8 cellular contexts compared by ENCODE assay signal in the genomic region with DNA sequence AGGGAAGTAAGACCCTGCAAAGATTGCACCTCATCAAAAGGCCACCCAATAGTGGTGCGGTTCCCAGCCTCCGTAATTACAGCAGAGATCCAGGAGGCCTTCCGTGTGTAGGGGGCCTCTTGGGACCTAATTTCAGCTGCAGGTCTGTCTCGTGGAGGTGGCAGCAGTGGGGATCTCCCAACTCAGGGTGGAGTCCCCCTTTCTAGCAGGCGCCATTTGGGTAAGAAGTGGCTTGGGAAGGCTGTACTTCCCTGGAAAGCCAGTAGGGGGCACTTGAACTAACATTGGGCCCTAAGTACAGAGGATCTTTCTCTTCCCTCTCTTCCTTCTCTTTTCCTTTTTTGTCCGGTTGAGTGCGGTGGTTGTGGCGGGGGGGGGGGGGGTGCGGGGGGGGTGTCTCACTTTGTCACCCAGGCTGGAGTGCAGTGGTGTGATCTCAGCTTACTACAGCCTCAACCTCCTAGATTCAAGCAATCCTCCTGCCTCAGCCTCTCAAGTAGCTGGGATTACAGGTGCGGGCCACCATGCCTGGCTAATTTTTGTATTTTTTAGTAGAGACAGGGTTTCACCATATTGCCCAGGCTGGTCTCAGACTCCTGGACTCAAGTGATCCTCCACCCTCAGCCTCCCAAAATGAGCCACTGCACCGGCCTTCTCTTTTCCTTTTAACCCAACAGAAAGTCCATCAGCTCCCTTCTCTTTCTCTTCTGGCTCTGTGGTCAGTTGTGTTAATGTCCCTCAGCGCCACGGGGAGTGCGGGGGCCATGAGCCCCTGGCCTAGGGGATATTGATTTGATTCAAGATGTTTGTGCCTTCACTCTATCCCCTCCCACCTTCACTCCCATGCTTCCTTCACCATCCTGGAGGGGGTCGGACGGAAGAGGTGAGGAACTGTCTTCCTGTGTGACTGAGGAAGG. TPM values are rescaled to one million over a fixed set of nuclear protein-coding genes. Genes with fewer than 3 reads are reported as not detected.
A peak's percentile ranks its signal among the peaks of the same experiment; 100 is the strongest.
DNase-seq lines count a peak whose midpoint lies in the region; ATAC-seq, FAIRE-seq and TF ChIP-seq lines count a peak whose summit lies in the region.

No MANE protein-coding gene starts in this region.

- TF ChIP-seq CTCF in left lung (IDR thresholded peaks at IDR 0.05): peak; percentile 27 to 58
- TF ChIP-seq CTCF in prostate gland (IDR thresholded peaks at IDR 0.05): no peak

- H3K36me3 Mint-ChIP-seq in CD4-positive, CD25-positive, alpha-beta regulatory T cell: peaks cover 16% of the 10 kb centered on the region
- peaks cover 37% of the 10 kb centered on the region for H3K36me3 Mint-ChIP-seq in activated CD4-positive, alpha-beta memory T cell treated with anti-CD3 and anti-CD28 coated beads for 36 hours

- H3K4me3 ChIP-seq in CD4-positive, CD25-positive, alpha-beta regulatory T cell (ENCODE audit: low read depth, low read length): no peak overlapping the region
- H3K4me3 ChIP-seq in left lung: no peak overlapping the region
- H3K4me3 ChIP-seq in prostate gland: no peak overlapping the region

- POLR2A ChIA-PET in activated CD4-positive, alpha-beta memory T cell treated with anti-CD3 and anti-CD28 coated beads for 36 hours (lab: Charles Lee): no interaction called here

- intact Hi-C loops in activated CD4-positive, alpha-beta memory T cell treated with anti-CD3 and anti-CD28 coated beads for 36 hours (cut with micrococcal nuclease): loop anchor here (10.0 kb wide), 1 partner anchor 250 kb away; no protein-coding TSS in a partner anchor
- intact Hi-C loops in left lung (cut with DNase I): loop anchor here (5.0 to 10.0 kb wide), 2 partner anchors 410 to 413 kb away; no protein-coding TSS in a partner anchor
- intact Hi-C loops in prostate gland (cut with DNase I): no loop called here

- no peak for ATAC-seq in CD4-positive, CD25-positive, alpha-beta regulatory T cell (ENCODE audit: low read depth in 2 of 2)
- ATAC-seq in left lung: no peak

- H3K4me1 Mint-ChIP-seq in CD4-positive, CD25-positive, alpha-beta regulatory T cell: peaks cover 9 to 25% (median 17%) of the 10 kb centered on the region in 4 donors
- peaks cover 25% of the 10 kb centered on the region for H3K4me1 Mint-ChIP-seq in activated CD4-positive, alpha-beta memory T cell treated with anti-CD3 and anti-CD28 coated beads for 36 hours (ENCODE audit: low read depth)

- H3K4me1 ChIP-seq in CD4-positive, CD25-positive, alpha-beta regulatory T cell (ENCODE audit: control insufficient read depth, insufficient read depth, low read length, poor library complexity, severe bottlenecking): peaks cover 22% of the 10 kb centered on the region
- H3K4me1 ChIP-seq in left lung (peaks cover 0 to 6% of the 10 kb centered on the region in 2 donors), prostate gland (replicated peaks) (no peaks in the 10 kb centered on the region)

- peak; percentile 47 for FAIRE-seq in GM19239 (lab: Jason Lieb, UNC)

- H3K27me3 ChIP-seq in CD4-positive, CD25-positive, alpha-beta regulatory T cell (ENCODE audit: control insufficient read depth, insufficient read depth, low read length): no peaks in the 10 kb centered on the region
- H3K27me3 ChIP-seq in left lung (no peaks in the 10 kb centered on the region), prostate gland (replicated peaks; ENCODE audit: insufficient read depth) (no peaks in the 10 kb centered on the region)

- peak in 2 of 3 donors; percentile 3 to 58 for DNase-seq in CD4-positive, CD25-positive, alpha-beta regulatory T cell
- DNase-seq in GM19239 (ENCODE audit: insufficient read length, low spot score) (no peak), left lung (no peak), GOT3 (lab: John Stamatoyannopoulos, UW) (no peak), prostate gland (ENCODE audit: low spot score) (no peak), NCI-H187 (lab: John Stamatoyannopoulos, UW) (no peak), GM19238 (ENCODE audit: insufficient read length, low spot score) (no peak)
- peak; percentile 59 for DNase-seq in activated CD4-positive, alpha-beta memory T cell treated with anti-CD3 and anti-CD28 coated beads for 36 hours

- CTCF ChIA-PET in activated CD4-positive, alpha-beta memory T cell treated with anti-CD3 and anti-CD28 coated beads for 36 hours (lab: Charles Lee): interaction anchor here (0.6 to 8.3 kb wide), 8 partner anchors 9 to 417 kb away, joined by 3 to 163 read pairs (median 12); a partner anchor contains a TSS

- WGBS in prostate gland: 83% methylated on average over 16 of the region's 16 CpGs

- no peak for TF ChIP-seq POLR2A in prostate gland (IDR thresholded peaks at IDR 0.05)

- H3K27ac ChIP-seq in CD4-positive, CD25-positive, alpha-beta regulatory T cell (ENCODE audit: insufficient read depth, low read length, poor library complexity, severe bottlenecking): no peak overlapping the region
- H3K27ac ChIP-seq in left lung: no peak overlapping the region
- no peak overlapping the region for H3K27ac ChIP-seq in prostate gland

- peak overlapping the region in 2 of 3 donors; percentile 65 to 73 for H3K27ac Mint-ChIP-seq in CD4-positive, CD25-positive, alpha-beta regulatory T cell
- H3K27ac Mint-ChIP-seq in activated CD4-positive, alpha-beta memory T cell treated with anti-CD3 and anti-CD28 coated beads for 36 hours: no peak overlapping the region

- H3K9me3 Mint-ChIP-seq in CD4-positive, CD25-positive, alpha-beta regulatory T cell: no peaks in the 10 kb centered on the region
- H3K9me3 Mint-ChIP-seq in activated CD4-positive, alpha-beta memory T cell treated with anti-CD3 and anti-CD28 coated beads for 36 hours: no peaks in the 10 kb centered on the region

- peak overlapping the region in 3 of 4 donors; percentile 22 to 77 (median 43) for H3K4me3 Mint-ChIP-seq in CD4-positive, CD25-positive, alpha-beta regulatory T cell
- no peak overlapping the region for H3K4me3 Mint-ChIP-seq in activated CD4-positive, alpha-beta memory T cell treated with anti-CD3 and anti-CD28 coated beads for 36 hours

- H3K36me3 ChIP-seq in CD4-positive, CD25-positive, alpha-beta regulatory T cell (ENCODE audit: control insufficient read depth, insufficient read depth, low read length): peaks cover 18% of the 10 kb centered on the region
- H3K36me3 ChIP-seq in left lung: peaks cover 0 to 28% of the 10 kb centered on the region in 2 donors
- H3K36me3 ChIP-seq in prostate gland: no peaks in the 10 kb centered on the region

- H3K9me3 ChIP-seq in CD4-positive, CD25-positive, alpha-beta regulatory T cell (ENCODE audit: control insufficient read depth in 2 of 2, low read length in 2 of 2): no peaks in the 10 kb centered on the region
- H3K9me3 ChIP-seq in left lung (no peaks in the 10 kb centered on the region), prostate gland (no peaks in the 10 kb centered on the region)

- H3K27me3 Mint-ChIP-seq in CD4-positive, CD25-positive, alpha-beta regulatory T cell: no peaks in the 10 kb centered on the region
- no peaks in the 10 kb centered on the region for H3K27me3 Mint-ChIP-seq in activated CD4-positive, alpha-beta memory T cell treated with anti-CD3 and anti-CD28 coated beads for 36 hours

RNA-seq across cellular contexts. Expression of a gene that starts 32.0 kb away (rescaled TPM):
- total RNA-seq in CD4-positive, CD25-positive, alpha-beta regulatory T cell: 9.2 TPM
- 1 to 10 TPM; 1.2 to 6.4 (median 3.2) TPM for polyA plus RNA-seq in CD4-positive, CD25-positive, alpha-beta regulatory T cell
- total RNA-seq in activated CD4-positive, alpha-beta memory T cell treated with anti-CD3 and anti-CD28 coated beads for 36 hours: 10 to 100 TPM; 39.9 to 42.4 TPM
- total RNA-seq in left lung (10 to 100 TPM in 1 of 2 donors, 1 to 10 TPM in 1; 9.9 to 10.6 TPM), prostate gland (10 to 100 TPM in 1 of 2 donors, 1 to 10 TPM in 1; 9.1 to 24.4 TPM)

RNA-seq across cellular contexts. Expression of a gene that starts 32.0 kb away (rescaled TPM):
- total RNA-seq in CD4-positive, CD25-positive, alpha-beta regulatory T cell: 16.9 TPM
- polyA plus RNA-seq in CD4-positive, CD25-positive, alpha-beta regulatory T cell: 10 to 100 TPM; 50.5 to 83.0 (median 55.6) TPM
- total RNA-seq in activated CD4-positive, alpha-beta memory T cell treated with anti-CD3 and anti-CD28 coated beads for 36 hours: 10 to 100 TPM; 19.2 to 20.3 TPM
- total RNA-seq in left lung (10 to 100 TPM; 31.3 to 45.0 TPM), prostate gland (10 to 100 TPM; 33.9 to 38.6 TPM)

Comparison
In these comparisons a context has a peak if more than half of its experiments do, and no peak if none do; other contexts are left out.
1. DNase-seq: peak in CD4-positive, CD25-positive, alpha-beta regulatory T cell (2 of 3) and activated CD4-positive, alpha-beta memory T cell treated with anti-CD3 and anti-CD28 coated beads for 36 hours (single experiment); none in GM19239 (single experiment), left lung (0 of 2), GOT3 (single experiment), prostate gland (single experiment), NCI-H187 (0 of 2) and GM19238 (single experiment).
2. CTCF ChIP-seq: peak in left lung (2 of 2); none in prostate gland (0 of 4).